In genomic region chr3:16885588-16885903, GRCh38 we compare ENCODE assay signal across 8 cellular contexts. TPM values are rescaled to one million over a fixed set of nuclear protein-coding genes. Genes with fewer than 3 reads are reported as not detected.
DNase-seq lines count a peak whose midpoint lies in the region; ATAC-seq and TF ChIP-seq lines count a peak whose summit lies in the region.

No MANE protein-coding gene starts in this region.

- H3K4me1 Mint-ChIP-seq in activated CD8-positive, alpha-beta T cell treated with anti-CD3 and anti-CD28 coated beads, Interleukin-2, amount 10 ng/mL, durations not matched to agents 7 days and 5 days (ENCODE audit: low read depth): peaks cover 42% of the 10 kb centered on the region

- H3K27ac ChIP-seq in SK-N-SH (ENCODE audit: low read depth in 2 of 2, low read length in 1 of 2) (peak overlapping the region in 1 of 2 experiments; percentile 69; a peak in 2 of 4 replicates), iPS-20b (ENCODE audit: low read length) (no peak overlapping the region), substantia nigra (ENCODE audit: low read depth, low read length, poor library complexity, severe bottlenecking) (peak overlapping the region; percentile 65)

- no peaks in the 10 kb centered on the region for H3K9me2 ChIP-seq in SK-N-SH

- H3K4me1 ChIP-seq in SK-N-SH (ENCODE audit: control insufficient read depth in 1 of 2, insufficient read depth in 2 of 2, low read depth in 1 of 2, low read length in 1 of 2) (peaks cover 0 to 6% of the 10 kb centered on the region in 2 experiments; a peak in 2 of 4 replicates), iPS-20b (ENCODE audit: insufficient read depth, low read length) (peaks cover 21% of the 10 kb centered on the region)

- peaks cover 20% of the 10 kb centered on the region for H3K36me3 Mint-ChIP-seq in activated CD8-positive, alpha-beta T cell treated with anti-CD3 and anti-CD28 coated beads, Interleukin-2, amount 10 ng/mL, durations not matched to agents 7 days and 5 days (ENCODE audit: low read depth)

- 57% methylated on average over 6 of the region's 6 CpGs for WGBS in SK-N-SH (ENCODE audit: low lambda C conversion rate)

- no peaks in the 10 kb centered on the region for H3K9me3 ChIP-seq in SK-N-SH
- H3K9me3 ChIP-seq in iPS-20b (ENCODE audit: insufficient read depth, low read depth, low read length): no peaks in the 10 kb centered on the region

- TF ChIP-seq CTCF in SK-N-SH (IDR thresholded peaks at IDR 0.05): no peak

- no peak for TF ChIP-seq EP300 in SK-N-SH (IDR thresholded peaks at IDR 0.05; ENCODE audit: borderline replicate concordance in 1 of 2, low read depth in 1 of 2, low read length in 1 of 2)

- H3F3A ChIP-seq in SK-N-SH (replicated peaks; ENCODE audit: insufficient read depth): peaks cover 7% of the 10 kb centered on the region

- CTCF ChIA-PET in SK-N-SH (lab: Yijun Ruan, JAX): interaction anchor here (0.6 to 2.0 kb wide), 3 partner anchors 57 to 347 kb away, joined by 3 to 9 read pairs (median 3); no protein-coding TSS in a partner anchor
- CTCF ChIA-PET in activated CD8-positive, alpha-beta T cell treated with anti-CD3 and anti-CD28 coated beads, Interleukin-2, amount 10 ng/mL, durations not matched to agents 7 days and 5 days (lab: Charles Lee): interaction anchor here (0.9 to 4.4 kb wide), 10 partner anchors 8 to 349 kb away, joined by 3 to 41 read pairs (median 6); no protein-coding TSS in a partner anchor

- H3K4me3 Mint-ChIP-seq in activated CD8-positive, alpha-beta T cell treated with anti-CD3 and anti-CD28 coated beads, Interleukin-2, amount 10 ng/mL, durations not matched to agents 7 days and 5 days: peak overlapping the region; percentile 91

- no peak for DNase-seq in SK-N-SH
- peak; percentile 60 for DNase-seq in activated CD8-positive, alpha-beta T cell treated with anti-CD3 and anti-CD28 coated beads, Interleukin-2, amount 10 ng/mL, durations not matched to agents 7 days and 5 days
- no peak for DNase-seq in substantia nigra (lab: John Stamatoyannopoulos, UW)
- DNase-seq in AG20443 (ENCODE audit: low spot score): no peak
- DNase-seq in SW 1271 (lab: John Stamatoyannopoulos, UW): no peak

- ATAC-seq in SK-N-SH treated with all-trans-retinoic acid at 6 μM for 48 hours (no peak), HG02981 (IDR thresholded peaks at IDR 0.05; ENCODE audit: unreplicated experiment) (peak; percentile 28)
- peak; percentile 31 for ATAC-seq in activated CD8-positive, alpha-beta T cell treated with anti-CD3 and anti-CD28 coated beads, Interleukin-2, amount 10 ng/mL, durations not matched to agents 7 days and 5 days

- H3K27me3 ChIP-seq in SK-N-SH (ENCODE audit: insufficient read depth) (no peaks in the 10 kb centered on the region), iPS-20b (ENCODE audit: insufficient read depth, low read length) (peaks cover 51% of the 10 kb centered on the region)

- peak overlapping the region; percentile 73 to 77 for H3K4me3 ChIP-seq in SK-N-SH (ENCODE audit: low read depth in 2 of 2, low read length in 1 of 2)
- peak overlapping the region; percentile 78 for H3K4me3 ChIP-seq in iPS-20b (ENCODE audit: low read length)

- H2AFZ ChIP-seq in SK-N-SH (ENCODE audit: low read depth): peak overlapping the region; percentile 93

- H3K27me3 Mint-ChIP-seq in activated CD8-positive, alpha-beta T cell treated with anti-CD3 and anti-CD28 coated beads, Interleukin-2, amount 10 ng/mL, durations not matched to agents 7 days and 5 days (ENCODE audit: low read depth): no peaks in the 10 kb centered on the region

- no peaks in the 10 kb centered on the region for H4K20me1 ChIP-seq in SK-N-SH (ENCODE audit: insufficient read depth)

- H3K27ac Mint-ChIP-seq in activated CD8-positive, alpha-beta T cell treated with anti-CD3 and anti-CD28 coated beads, Interleukin-2, amount 10 ng/mL, durations not matched to agents 7 days and 5 days: peak overlapping the region; percentile 94

- no peaks in the 10 kb centered on the region for H3K36me3 ChIP-seq in SK-N-SH (replicated peaks in 1 of 2; ENCODE audit: control insufficient read depth in 1 of 2, insufficient read depth in 2 of 2, low read length in 1 of 2)
- H3K36me3 ChIP-seq in iPS-20b (ENCODE audit: insufficient read depth, low read depth, low read length): no peaks in the 10 kb centered on the region

- POLR2A ChIA-PET in SK-N-SH (lab: Yijun Ruan, JAX): no interaction called here
- POLR2A ChIA-PET in activated CD8-positive, alpha-beta T cell treated with anti-CD3 and anti-CD28 coated beads, Interleukin-2, amount 10 ng/mL, durations not matched to agents 7 days and 5 days (lab: Charles Lee): interaction anchor here (0.9 to 4.4 kb wide), 6 partner anchors 13 to 266 kb away, joined by 4 to 34 read pairs (median 7); no protein-coding TSS in a partner anchor

- TF ChIP-seq RAD21 in SK-N-SH (IDR thresholded peaks at IDR 0.05; ENCODE audit: low read length): no peak

- H3K9me3 Mint-ChIP-seq in activated CD8-positive, alpha-beta T cell treated with anti-CD3 and anti-CD28 coated beads, Interleukin-2, amount 10 ng/mL, durations not matched to agents 7 days and 5 days (ENCODE audit: insufficient read depth): no peaks in the 10 kb centered on the region

- H3K9ac ChIP-seq in SK-N-SH: peak overlapping the region; percentile 64; the same call in 1 of the 2 replicates
- peak overlapping the region; percentile 71; the same call in 1 of the 2 replicates for H3K9ac ChIP-seq in iPS-20b (ENCODE audit: low read depth, low read length)

- H3K4me2 ChIP-seq in SK-N-SH: peak overlapping the region; percentile 87

- peaks cover 5% of the 10 kb centered on the region for H3K79me2 ChIP-seq in SK-N-SH (ENCODE audit: insufficient read depth)

TF ChIP-seq in SK-N-SH, 30 proteins besides CTCF, POLR2A, EP300 and RAD21 (continues in another document):
- TF ChIP-seq GABPA (IDR thresholded peaks at IDR 0.05; ENCODE audit: low read depth) (no peak), SIN3A (IDR thresholded peaks at IDR 0.05; ENCODE audit: borderline replicate concordance, low read depth, low read length) (no peak), RXRA (IDR thresholded peaks at IDR 0.05; ENCODE audit: borderline replicate concordance, low read depth) (no peak), FOSL2 (IDR thresholded peaks at IDR 0.05; ENCODE audit: borderline replicate concordance, low read depth) (no peak), POLR2AphosphoS5 (IDR thresholded peaks at IDR 0.05; ENCODE audit: low read depth, low read length) (no peak)

TF ChIP-seq in SK-N-SH treated with all-trans-retinoic acid at 6 μM for 48 hours, 23 proteins besides CTCF, POLR2A, EP300 and RAD21:
- no peak for TF ChIP-seq TOX (CRISPR knock-in tag; IDR thresholded peaks at IDR 0.05; ENCODE audit: borderline replicate concordance)
- no peak for TF ChIP-seq ZNF8 (CRISPR knock-in tag; IDR thresholded peaks at IDR 0.05)
TF ChIP-seq in SK-N-SH treated with all-trans-retinoic acid at 6 μM for 48 hours: peak in this region for 0.

RNA-seq across cellular contexts. Expression of gene PLCL2, which starts 0.8 kb away (rescaled TPM):
- 0.85 and 1.1 TPM in 2 replicates for polyA plus RNA-seq in SK-N-SH (2012; rRNA removed)
- 1.3 TPM in 2 replicates for polyA plus RNA-seq in SK-N-SH (2012; cell fraction: cytosol; rRNA removed)
- polyA plus RNA-seq in SK-N-SH (2012; cell fraction: nucleus; rRNA removed): 0.83 and 1.0 TPM in 2 replicates
- 10 to 100 TPM; 33.9 to 35.8 TPM for total RNA-seq in activated CD8-positive, alpha-beta T cell treated with anti-CD3 and anti-CD28 coated beads, Interleukin-2, amount 10 ng/mL, durations not matched to agents 7 days and 5 days
